ENCODE assay signal across 1 cellular context in the genomic region with DNA sequence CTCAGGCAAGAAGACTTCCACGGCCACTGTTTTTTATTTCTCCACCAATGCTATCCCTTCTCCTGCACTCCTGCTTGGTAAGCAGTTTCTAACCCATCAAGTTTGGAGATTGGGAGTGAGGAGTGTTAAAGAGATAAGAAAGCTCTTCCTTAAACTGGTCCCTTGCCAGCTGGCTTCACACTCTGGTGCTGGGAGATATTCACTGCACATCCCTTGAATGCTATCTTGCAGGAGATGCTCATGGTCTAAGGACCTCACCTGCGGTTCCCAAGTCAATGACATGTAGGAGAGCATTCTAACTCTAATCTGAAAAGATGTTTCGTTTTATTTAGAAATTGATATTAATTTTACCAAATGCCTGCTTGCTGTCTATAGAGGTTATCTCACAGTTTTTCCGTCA.
TF ChIP-seq lines count a peak whose summit lies in the region.

No MANE protein-coding gene starts in this region.

TF ChIP-seq in K562, 482 proteins besides CTCF, POLR2A, EP300 and RAD21 (continued from another document):
- TF ChIP-seq NR2C1 (IDR thresholded peaks at IDR 0.05), result no peak
- TF ChIP-seq NR2C1 (tag; IDR thresholded peaks at IDR 0.05), result no peak
- TF ChIP-seq CTBP1 (IDR thresholded peaks at IDR 0.05; ENCODE audit: borderline replicate concordance), result peak; percentile 92
- TF ChIP-seq MEF2D (tag; conservative IDR thresholded peaks at IDR 0.05; ENCODE audit: low read depth), result no peak
- TF ChIP-seq RFX1 (IDR thresholded peaks at IDR 0.05), result no peak
- TF ChIP-seq, protein P1, sequence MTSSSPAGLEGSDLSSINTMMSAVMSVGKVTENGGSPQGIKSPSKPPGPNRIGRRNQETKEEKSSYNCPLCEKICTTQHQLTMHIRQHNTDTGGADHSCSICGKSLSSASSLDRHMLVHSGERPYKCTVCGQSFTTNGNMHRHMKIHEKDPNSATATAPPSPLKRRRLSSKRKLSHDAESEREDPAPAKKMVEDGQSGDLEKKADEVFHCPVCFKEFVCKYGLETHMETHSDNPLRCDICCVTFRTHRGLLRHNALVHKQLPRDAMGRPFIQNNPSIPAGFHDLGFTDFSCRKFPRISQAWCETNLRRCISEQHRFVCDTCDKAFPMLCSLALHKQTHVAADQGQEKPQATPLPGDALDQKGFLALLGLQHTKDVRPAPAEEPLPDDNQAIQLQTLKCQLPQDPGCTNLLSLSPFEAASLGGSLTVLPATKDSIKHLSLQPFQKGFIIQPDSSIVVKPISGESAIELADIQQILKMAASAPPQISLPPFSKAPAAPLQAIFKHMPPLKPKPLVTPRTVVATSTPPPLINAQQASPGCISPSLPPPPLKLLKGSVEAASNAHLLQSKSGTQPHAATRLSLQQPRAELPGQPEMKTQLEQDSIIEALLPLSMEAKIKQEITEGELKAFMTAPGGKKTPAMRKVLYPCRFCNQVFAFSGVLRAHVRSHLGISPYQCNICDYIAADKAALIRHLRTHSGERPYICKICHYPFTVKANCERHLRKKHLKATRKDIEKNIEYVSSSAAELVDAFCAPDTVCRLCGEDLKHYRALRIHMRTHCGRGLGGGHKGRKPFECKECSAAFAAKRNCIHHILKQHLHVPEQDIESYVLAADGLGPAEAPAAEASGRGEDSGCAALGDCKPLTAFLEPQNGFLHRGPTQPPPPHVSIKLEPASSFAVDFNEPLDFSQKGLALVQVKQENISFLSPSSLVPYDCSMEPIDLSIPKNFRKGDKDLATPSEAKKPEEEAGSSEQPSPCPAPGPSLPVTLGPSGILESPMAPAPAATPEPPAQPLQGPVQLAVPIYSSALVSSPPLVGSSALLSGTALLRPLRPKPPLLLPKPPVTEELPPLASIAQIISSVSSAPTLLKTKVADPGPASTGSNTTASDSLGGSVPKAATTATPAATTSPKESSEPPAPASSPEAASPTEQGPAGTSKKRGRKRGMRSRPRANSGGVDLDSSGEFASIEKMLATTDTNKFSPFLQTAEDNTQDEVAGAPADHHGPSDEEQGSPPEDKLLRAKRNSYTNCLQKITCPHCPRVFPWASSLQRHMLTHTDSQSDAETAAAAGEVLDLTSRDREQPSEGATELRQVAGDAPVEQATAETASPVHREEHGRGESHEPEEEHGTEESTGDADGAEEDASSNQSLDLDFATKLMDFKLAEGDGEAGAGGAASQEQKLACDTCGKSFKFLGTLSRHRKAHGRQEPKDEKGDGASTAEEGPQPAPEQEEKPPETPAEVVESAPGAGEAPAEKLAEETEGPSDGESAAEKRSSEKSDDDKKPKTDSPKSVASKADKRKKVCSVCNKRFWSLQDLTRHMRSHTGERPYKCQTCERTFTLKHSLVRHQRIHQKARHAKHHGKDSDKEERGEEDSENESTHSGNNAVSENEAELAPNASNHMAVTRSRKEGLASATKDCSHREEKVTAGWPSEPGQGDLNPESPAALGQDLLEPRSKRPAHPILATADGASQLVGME (CRISPR knock-in tag; IDR thresholded peaks at IDR 0.05), result no peak
TF ChIP-seq in K562: peak in this region for 8.
